In genomic region chr6:79946242-79946641, GRCh38 we compare ENCODE assay signal across 8 cellular contexts. TPM values are rescaled to one million over a fixed set of nuclear protein-coding genes. Genes with fewer than 3 reads are reported as not detected.
DNase-seq lines count a peak whose midpoint lies in the region; ATAC-seq lines count a peak whose summit lies in the region.

No MANE protein-coding gene starts in this region.

- H3K4me1 Mint-ChIP-seq in activated naive CD8-positive, alpha-beta T cell treated with anti-CD3 and anti-CD28 coated beads for 36 hours: peaks cover 18% of the 10 kb centered on the region
- H3K4me1 Mint-ChIP-seq in immature natural killer cell: peaks cover 10 to 19% of the 10 kb centered on the region in 2 donors

- WGBS in thymus: 4% methylated on average over 5 of the region's 5 CpGs

- no peaks in the 10 kb centered on the region for H3K9me3 Mint-ChIP-seq in activated naive CD8-positive, alpha-beta T cell treated with anti-CD3 and anti-CD28 coated beads for 36 hours
- peaks cover 0 to 3% (median 0%) of the 10 kb centered on the region in 6 donors for H3K9me3 Mint-ChIP-seq in immature natural killer cell

- peaks cover 8% of the 10 kb centered on the region for H3K36me3 ChIP-seq in thymus (ENCODE audit: control insufficient read depth, insufficient read depth)

- no peak overlapping the region for H3K27ac Mint-ChIP-seq in activated naive CD8-positive, alpha-beta T cell treated with anti-CD3 and anti-CD28 coated beads for 36 hours
- H3K27ac Mint-ChIP-seq in immature natural killer cell: peak overlapping the region in 1 of 6 donors; percentile 6

- no peak overlapping the region for H3K27ac ChIP-seq in thymus (ENCODE audit: low read depth)

- DNase-seq in COLO829 (ENCODE audit: low spot score): peak; percentile 7
- DNase-seq in NCI-H1694 treated with DMSO at 0.1 percent for 48 hours (lab: John Stamatoyannopoulos, UW): peak; percentile 49
- DNase-seq in activated naive CD8-positive, alpha-beta T cell treated with anti-CD3 and anti-CD28 coated beads for 36 hours: peak; percentile 13
- peak in 2 of 3 donors; percentile 9 for DNase-seq in immature natural killer cell
- DNase-seq in RKO (ENCODE audit: low spot score): no peak

- H3K27me3 ChIP-seq in thymus (ENCODE audit: control insufficient read depth, insufficient read depth): no peaks in the 10 kb centered on the region

- no peaks in the 10 kb centered on the region for H3K9me3 ChIP-seq in thymus (ENCODE audit: control insufficient read depth)

- ATAC-seq in GM19351 (IDR thresholded peaks at IDR 0.05; ENCODE audit: unreplicated experiment) (peak; percentile 22), HG03025 (IDR thresholded peaks at IDR 0.05; ENCODE audit: low FRiP score, unreplicated experiment) (no peak)

- peak overlapping the region; percentile 85 for H3K4me3 Mint-ChIP-seq in activated naive CD8-positive, alpha-beta T cell treated with anti-CD3 and anti-CD28 coated beads for 36 hours
- H3K4me3 Mint-ChIP-seq in immature natural killer cell: peak overlapping the region; percentile 78 to 88 (median 84)

- no peaks in the 10 kb centered on the region for H3K36me3 Mint-ChIP-seq in activated naive CD8-positive, alpha-beta T cell treated with anti-CD3 and anti-CD28 coated beads for 36 hours
- no peaks in the 10 kb centered on the region for H3K36me3 Mint-ChIP-seq in immature natural killer cell

- peak overlapping the region; percentile 91 for H3K4me3 ChIP-seq in thymus (ENCODE audit: low read length)

- H3K4me1 ChIP-seq in thymus (ENCODE audit: control insufficient read depth, insufficient read depth, low read length): peaks cover 12% of the 10 kb centered on the region

- peaks cover 33% of the 10 kb centered on the region for H3K27me3 Mint-ChIP-seq in activated naive CD8-positive, alpha-beta T cell treated with anti-CD3 and anti-CD28 coated beads for 36 hours
- peaks cover 8 to 27% (median 9%) of the 10 kb centered on the region in 3 donors for H3K27me3 Mint-ChIP-seq in immature natural killer cell (ENCODE audit: low read depth in 3 of 3)

RNA-seq across cellular contexts. Expression of gene ELOVL4, which starts 1.1 kb away (rescaled TPM):
- 1 to 10 TPM; 1.7 to 2.2 TPM for total RNA-seq in activated naive CD8-positive, alpha-beta T cell treated with anti-CD3 and anti-CD28 coated beads for 36 hours
- polyA plus RNA-seq in immature natural killer cell (under 1 TPM in 1 of 3 donors, not detected in 2; 0.34 TPM), thymus (30.6 TPM)

RNA-seq across cellular contexts. Expression of gene TTK, which starts 58.2 kb away (rescaled TPM):
- 10 to 100 TPM; 34.6 to 36.0 TPM for total RNA-seq in activated naive CD8-positive, alpha-beta T cell treated with anti-CD3 and anti-CD28 coated beads for 36 hours
- under 1 TPM in 2 of 3 donors, not detected in 1; 0.42 to 0.54 TPM for polyA plus RNA-seq in immature natural killer cell
- polyA plus RNA-seq in thymus: 5.5 TPM

Comparison
In these comparisons a context has a peak if more than half of its experiments do, and no peak if none do; other contexts are left out.
1. RNA of gene ELOVL4, which starts 1.1 kb away (polyA plus RNA-seq): 30.6 TPM in thymus (single experiment); 0.34 TPM in immature natural killer cell; every median in the first group is over 10 times any median in the second.